26 cellular contexts compared by ENCODE assay signal in genomic region chr12:15735837-15736615, GRCh38.
"Had no signal": no experiment of that assay in that cellular context is flagged by ENCODE, and none has a peak within 500 bp of the region (broad histone marks: within the 10 kb centered on the region; RNA-seq: fewer than 3 reads in every experiment).

No MANE protein-coding gene starts in this region.

- H3K4me3 ChIP-seq: adrenal gland, body of pancreas, gastroesophageal sphincter, heart left ventricle, sigmoid colon, smooth muscle cell, tibial nerve, uterus had no signal

- H3K4me1 ChIP-seq: adrenal gland, gastroesophageal sphincter had no signal

- H3K27me3 ChIP-seq: adrenal gland, body of pancreas, gastroesophageal sphincter, heart left ventricle, sigmoid colon, tibial nerve, uterus had no signal

- H3K9me3 ChIP-seq: adrenal gland, body of pancreas, gastroesophageal sphincter, heart left ventricle, sigmoid colon, tibial nerve, uterus had no signal

- DNase-seq: activated CD4-positive, alpha-beta memory T cell treated with anti-CD3 and anti-CD28 coated beads for 36 hours; activated CD4-positive, alpha-beta T cell treated with anti-CD3 and anti-CD28 coated beads, Interleukin-2, amount 10 ng/mL, durations not matched to agents 24 days and 14 days; activated CD4-positive, CD25-positive, alpha-beta regulatory T cell treated with anti-CD3 and anti-CD28 coated beads, Interleukin-2, amount 50 U/mL, for 72 hours; activated CD8-positive, alpha-beta memory T cell treated with anti-CD3 and anti-CD28 coated beads, Interleukin-2, amount 50 U/mL, for 4 hours; activated effector memory CD4-positive, alpha-beta T cell treated with anti-CD3 and anti-CD28 coated beads, Interleukin-2, amount 50 U/mL, for 16 hours; activated naive CD4-positive, alpha-beta T cell treated with anti-CD3 and anti-CD28 coated beads for 36 hours; activated naive CD8-positive, alpha-beta T cell treated with anti-CD3 and anti-CD28 coated beads for 36 hours; activated T-cell treated with anti-CD3 and anti-CD28 coated beads, Interleukin-2, amount 50 U/mL, for 1 hour; adrenal gland; aorta; body of pancreas; cortex of kidney; effector memory CD8-positive, alpha-beta T cell; erythroblast; heart left ventricle; naive thymus-derived CD8-positive, alpha-beta T cell; sigmoid colon; stimulated activated CD4-positive, alpha-beta T cell treated with anti-CD3 and anti-CD28 coated beads, Interleukin-1b, Interleukin-23, amount 100 ng/mL, for 48 hours; stimulated activated CD4-positive, alpha-beta T cell treated with anti-CD3 and anti-CD28 coated beads, Interleukin-4, amount 100 ng/mL, for 4 hours; stimulated activated CD8-positive, alpha-beta memory T cell treated with anti-CD3 and anti-CD28 coated beads, Interleukin-4, amount 100 ng/mL, for 48 hours; T-helper 2 cell; uterus had no signal

- H3K36me3 ChIP-seq: adrenal gland, gastroesophageal sphincter, heart left ventricle, sigmoid colon, tibial nerve, uterus had no signal

- H3K27ac ChIP-seq: adrenal gland, body of pancreas, gastroesophageal sphincter, heart left ventricle, sigmoid colon, tibial nerve, uterus had no signal

- ATAC-seq: body of pancreas; effector memory CD8-positive, alpha-beta T cell; gastroesophageal sphincter; heart left ventricle; naive thymus-derived CD8-positive, alpha-beta T cell; stimulated activated memory B cell treated with anti-CD40 and anti-IgM and Interleukin-4, amounts not matched to agents 10 μg/mL and 1 μg/mL and 100 μg/mL, for 72 hours had no signal

- H3K4me2 ChIP-seq: smooth muscle cell had no signal
